25 cellular contexts compared by ENCODE assay signal in genomic region chr7:98225913-98226614, GRCh38. TPM values are rescaled to one million over a fixed set of nuclear protein-coding genes. Genes with fewer than 3 reads are reported as not detected.
DNase-seq lines count a peak whose midpoint lies in the region; ATAC-seq and TF ChIP-seq lines count a peak whose summit lies in the region.
"Had no signal": no experiment of that assay in that cellular context is flagged by ENCODE, and none has a peak within 500 bp of the region (broad histone marks: within the 10 kb centered on the region; RNA-seq: fewer than 3 reads in every experiment).

No MANE protein-coding gene starts in this region.

- CTCF ChIA-PET in CD4-positive, alpha-beta memory T cell (lab: Charles Lee; ENCODE audit: partially characterized antibody) = no interaction called here
- CTCF ChIA-PET in MCF 10A (lab: Yijun Ruan, JAX) = interaction anchor here (0.7 kb wide), 1 partner anchor 18 kb away, joined by 6 read pairs; no protein-coding TSS in a partner anchor

- no peak for DNase-seq in activated naive CD4-positive, alpha-beta T cell treated with anti-CD3 and anti-CD28 coated beads, Interleukin-2, amount 50 U/mL, for 72 hours (ENCODE audit: low spot score in 2 of 2)
- no peak for DNase-seq in activated naive CD4-positive, alpha-beta T cell (lab: John Stamatoyannopoulos, UW)
- no peak for DNase-seq in CD4-positive, alpha-beta memory T cell
- DNase-seq in neural crest cell (ENCODE audit: low read depth, low spot score) (no peak), NCI-H345 treated with DMSO at 0.1 percent for 48 hours (lab: John Stamatoyannopoulos, UW; ENCODE audit: unreplicated experiment) (no peak), GM19238 (ENCODE audit: insufficient read length, low spot score) (no peak), MCF 10A (ENCODE audit: unreplicated experiment) (no peak)
- DNase-seq: C1 segment of cervical spinal cord; DMS79 treated with DMSO at 0.1 percent for 48 hours; GF-D8; Kasumi-1; MG63; NCI-H1105 treated with DMSO at 0.1 percent for 48 hours; NCI-H146; NCI-H1930; NCI-H2107; NCI-H446 treated with DMSO at 0.1 percent for 48 hours; NCI-H526; NCI-H82; NK-92 treated with Interleukin-12 subunit alpha and Interleukin-12 subunit beta, amount 100 ng/mL, for 24 hours; PC-3; Right ventricle myocardium superior had no signal

- no peaks in the 10 kb centered on the region for H3K4me1 Mint-ChIP-seq in CD4-positive, alpha-beta memory T cell
- no peaks in the 10 kb centered on the region for H3K4me1 Mint-ChIP-seq in neural crest cell
- no peaks in the 10 kb centered on the region for H3K4me1 Mint-ChIP-seq in MCF 10A (ENCODE audit: insufficient read depth, unreplicated experiment)
- H3K4me1 Mint-ChIP-seq: CD8-positive, alpha-beta memory T cell had no signal

- no peaks in the 10 kb centered on the region for H3K27me3 ChIP-seq in CD4-positive, alpha-beta memory T cell (ENCODE audit: insufficient read depth, low read length)
- H3K27me3 ChIP-seq: MG63, SJSA1 had no signal

- BruUV-seq in MCF 10A (replicated peaks; lab: Mats Ljungman, UMichigan) = no TSS peak

- H3K27ac ChIP-seq in CD4-positive, alpha-beta memory T cell (ENCODE audit: low read depth, low read length) = no peak overlapping the region
- peak overlapping the region; percentile 56 for H3K27ac ChIP-seq in VCaP
- H3K27ac ChIP-seq: SJSA1 had no signal

- ATAC-seq in activated naive CD4-positive, alpha-beta T cell treated with anti-CD3 and anti-CD28 coated beads, Interleukin-2, amount 50 U/mL, for 72 hours = no peak
- ATAC-seq: PC-3 had no signal

- peaks cover 20% of the 10 kb centered on the region for H3K36me3 ChIP-seq in CD4-positive, alpha-beta memory T cell (ENCODE audit: insufficient read depth, low read length)
- H3K36me3 ChIP-seq: MG63 had no signal

- H3K4me3 Mint-ChIP-seq in CD4-positive, alpha-beta memory T cell = no peak overlapping the region
- H3K4me3 Mint-ChIP-seq in neural crest cell (no peak overlapping the region), MCF 10A (ENCODE audit: unreplicated experiment) (no peak overlapping the region)
- H3K4me3 Mint-ChIP-seq: CD8-positive, alpha-beta memory T cell had no signal

- H3K4me1 ChIP-seq in CD4-positive, alpha-beta memory T cell (ENCODE audit: insufficient read depth, low read length) = no peaks in the 10 kb centered on the region
- H3K4me1 ChIP-seq: SJSA1 had no signal

- intact Hi-C loops in CD4-positive, alpha-beta memory T cell (cut with micrococcal nuclease) = no loop called here
- intact Hi-C loops in MCF 10A (cut with micrococcal nuclease) = no loop called here

- POLR2A ChIA-PET in CD4-positive, alpha-beta memory T cell (lab: Charles Lee; ENCODE audit: partially characterized antibody) = no interaction called here
- POLR2A ChIA-PET in MCF 10A (lab: Yijun Ruan, JAX) = no interaction called here

- peak overlapping the region; percentile 37 to 70 for H3K27ac Mint-ChIP-seq in activated naive CD4-positive, alpha-beta T cell treated with anti-CD3 and anti-CD28 coated beads, Interleukin-2, amount 50 U/mL, for 72 hours
- H3K27ac Mint-ChIP-seq in CD4-positive, alpha-beta memory T cell = peak overlapping the region in 4 of 7 donors; percentile 12 to 70 (median 32)
- H3K27ac Mint-ChIP-seq in neural crest cell (ENCODE audit: unreplicated experiment) (peak overlapping the region; percentile 20), MCF 10A (ENCODE audit: low read depth, unreplicated experiment) (no peak overlapping the region)

- H3K9me3 ChIP-seq in CD4-positive, alpha-beta memory T cell (ENCODE audit: control insufficient read depth in 1 of 2, low read length in 2 of 2) = no peaks in the 10 kb centered on the region
- H3K9me3 ChIP-seq: MG63, SJSA1 had no signal

- H3K27me3 Mint-ChIP-seq in CD4-positive, alpha-beta memory T cell = no peaks in the 10 kb centered on the region
- H3K27me3 Mint-ChIP-seq in neural crest cell (ENCODE audit: low read depth) (no peaks in the 10 kb centered on the region), MCF 10A (ENCODE audit: insufficient read depth, unreplicated experiment) (no peaks in the 10 kb centered on the region)
- H3K27me3 Mint-ChIP-seq: CD8-positive, alpha-beta memory T cell had no signal

- H3K4me3 ChIP-seq in CD4-positive, alpha-beta memory T cell (ENCODE audit: low read length in 2 of 2) = no peak overlapping the region
- H3K4me3 ChIP-seq: MG63, SJSA1 had no signal

- H3K36me3 Mint-ChIP-seq in activated naive CD4-positive, alpha-beta T cell treated with anti-CD3 and anti-CD28 coated beads, Interleukin-2, amount 50 U/mL, for 72 hours = no peaks in the 10 kb centered on the region
- peaks cover 25 to 42% of the 10 kb centered on the region in 2 donors for H3K36me3 Mint-ChIP-seq in CD4-positive, alpha-beta memory T cell
- H3K36me3 Mint-ChIP-seq in neural crest cell (ENCODE audit: low read depth) = no peaks in the 10 kb centered on the region
- peaks cover 4% of the 10 kb centered on the region for H3K36me3 Mint-ChIP-seq in MCF 10A (ENCODE audit: insufficient read depth, unreplicated experiment)

- H3K9me3 Mint-ChIP-seq in activated naive CD4-positive, alpha-beta T cell treated with anti-CD3 and anti-CD28 coated beads, Interleukin-2, amount 50 U/mL, for 72 hours = no peaks in the 10 kb centered on the region
- no peaks in the 10 kb centered on the region for H3K9me3 Mint-ChIP-seq in CD4-positive, alpha-beta memory T cell
- no peaks in the 10 kb centered on the region for H3K9me3 Mint-ChIP-seq in neural crest cell
- no peaks in the 10 kb centered on the region for H3K9me3 Mint-ChIP-seq in MCF 10A (ENCODE audit: unreplicated experiment)
- H3K9me3 Mint-ChIP-seq: CD8-positive, alpha-beta memory T cell had no signal

- TF ChIP-seq CTCF in VCaP (conservative IDR thresholded peaks at IDR 0.05) (no peak), neural crest cell (conservative IDR thresholded peaks at IDR 0.05) (no peak), MCF 10A (IDR thresholded peaks at IDR 0.05; ENCODE audit: unreplicated experiment) (no peak)

RNA-seq across cellular contexts. Expression of gene BHLHA15, which starts 14.8 kb away (rescaled TPM):
- total RNA-seq in activated naive CD4-positive, alpha-beta T cell treated with anti-CD3 and anti-CD28 coated beads, Interleukin-2, amount 50 U/mL, for 72 hours = under 1 TPM in 1 of 2 donors, not detected in 1; 0.66 TPM
- total RNA-seq in CD4-positive, alpha-beta memory T cell = not detected
- polyA plus RNA-seq in CD4-positive, alpha-beta memory T cell = not detected
- total RNA-seq in neural crest cell (not detected in 2 replicates), MCF 10A (2022) (3.2 and 6.0 TPM in 2 replicates)
- total RNA-seq: CD8-positive, alpha-beta memory T cell; Right ventricle myocardium superior; SJSA1 had no signal
- polyA plus RNA-seq: CD8-positive, alpha-beta memory T cell had no signal

RNA-seq across cellular contexts. Expression of gene TECPR1, which starts 26.0 kb away (rescaled TPM):
- total RNA-seq in activated naive CD4-positive, alpha-beta T cell treated with anti-CD3 and anti-CD28 coated beads, Interleukin-2, amount 50 U/mL, for 72 hours = 10 to 100 TPM; 37.9 to 62.0 TPM
- total RNA-seq in CD4-positive, alpha-beta memory T cell = 100 to 1,000 TPM; 140 to 147 TPM
- 10 to 100 TPM; 17.3 to 31.7 TPM for polyA plus RNA-seq in CD4-positive, alpha-beta memory T cell
- total RNA-seq in neural crest cell (30.3 and 35.2 TPM in 2 replicates), MCF 10A (2022) (15.4 and 21.1 TPM in 2 replicates)

RNA-seq across cellular contexts. Expression of gene BRI3, which starts 55.4 kb away (rescaled TPM):
- 10 to 100 TPM; 50.0 to 66.4 TPM for total RNA-seq in activated naive CD4-positive, alpha-beta T cell treated with anti-CD3 and anti-CD28 coated beads, Interleukin-2, amount 50 U/mL, for 72 hours
- total RNA-seq in CD4-positive, alpha-beta memory T cell = 10 to 100 TPM; 73.8 to 80.4 TPM
- 10 to 100 TPM; 14.6 to 19.0 TPM for polyA plus RNA-seq in CD4-positive, alpha-beta memory T cell
- total RNA-seq in neural crest cell (112 and 119 TPM in 2 replicates), MCF 10A (2022) (154 and 246 TPM in 2 replicates)
